In genomic region chr2:29247336-29247914, GRCh38 we compare ENCODE assay signal across 20 cellular contexts.
"Had no signal": no experiment of that assay in that cellular context is flagged by ENCODE, and none has a peak within 500 bp of the region (broad histone marks: within the 10 kb centered on the region; RNA-seq: fewer than 3 reads in every experiment).

No MANE protein-coding gene starts in this region.

- H3K9me3 ChIP-seq: gastrocnemius medialis, lower lobe of right lung, neutrophil, right atrium auricular region, sigmoid colon, tibial artery, upper lobe of right lung had no signal

- FAIRE-seq: endothelial cell of umbilical vein had no signal

- DNase-seq: central memory CD4-positive, alpha-beta T cell; effector CD4-positive, alpha-beta T cell; endodermal cell; gastrocnemius medialis; islet precursor cell; lower lobe of right lung; midbrain; naive B cell; nephron progenitor cell; sigmoid colon; stimulated activated CD4-positive, alpha-beta T cell treated with anti-CD3 and anti-CD28 coated beads, Interleukin-2, amount 100 ng/mL, for 24 hours; stimulated activated CD4-positive, alpha-beta T cell treated with anti-CD3 and anti-CD28 coated beads, Interleukin-4, amount 100 ng/mL, for 4 hours; stimulated activated naive CD4-positive, alpha-beta T cell treated with Interleukin-2 at 50 U/mL for 16 hours; tibial artery; upper lobe of right lung had no signal

- H3K27me3 ChIP-seq: gastrocnemius medialis, neutrophil, right atrium auricular region, sigmoid colon, upper lobe of right lung had no signal

- H3K36me3 ChIP-seq: gastrocnemius medialis, lower lobe of right lung, neutrophil, right atrium auricular region, sigmoid colon, tibial artery, upper lobe of right lung had no signal

- H3K4me1 ChIP-seq: gastrocnemius medialis, lower lobe of right lung, right atrium auricular region, sigmoid colon, tibial artery, upper lobe of right lung had no signal

- ATAC-seq: gastrocnemius medialis had no signal

- H3K27ac ChIP-seq: coronary artery, gastrocnemius medialis, lower lobe of right lung, neutrophil, right atrium auricular region, sigmoid colon, skin epidermis, tibial artery, upper lobe of right lung had no signal

- H3K4me3 ChIP-seq: coronary artery, gastrocnemius medialis, lower lobe of right lung, right atrium auricular region, sigmoid colon, skin epidermis, tibial artery, upper lobe of right lung had no signal
